2 cellular contexts compared by ENCODE assay signal in the genomic region with DNA sequence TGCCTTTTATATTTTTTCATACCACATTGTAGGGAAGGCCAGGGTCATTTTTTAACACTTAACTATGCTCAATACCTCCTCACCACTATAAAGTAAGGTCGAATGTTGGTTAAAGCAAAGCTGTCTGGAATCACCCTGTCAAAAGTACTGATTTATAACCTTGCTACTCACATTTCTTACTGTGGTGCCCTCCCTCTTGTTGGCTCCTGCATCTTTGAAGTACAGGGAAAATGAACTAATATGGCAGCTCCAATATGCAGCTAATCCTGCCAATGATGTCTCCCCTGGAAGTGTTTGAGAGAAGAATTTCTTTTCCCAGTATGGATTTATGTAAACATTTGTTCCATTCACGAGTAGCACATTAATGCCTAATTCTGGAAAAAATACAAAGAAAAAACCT.
TF ChIP-seq lines count a peak whose summit lies in the region.

No MANE protein-coding gene starts in this region.

TF ChIP-seq in A549, 52 proteins besides CTCF, POLR2A, EP300 and RAD21 (continued from another document):
- no peak for TF ChIP-seq CHD4 (IDR thresholded peaks at IDR 0.05; ENCODE audit: borderline replicate concordance)
- TF ChIP-seq KDM5A (IDR thresholded peaks at IDR 0.05) = no peak

TF ChIP-seq in WTC11, 78 proteins besides CTCF, POLR2A, EP300 and RAD21 (continued from another document):
- TF ChIP-seq, protein P1, sequence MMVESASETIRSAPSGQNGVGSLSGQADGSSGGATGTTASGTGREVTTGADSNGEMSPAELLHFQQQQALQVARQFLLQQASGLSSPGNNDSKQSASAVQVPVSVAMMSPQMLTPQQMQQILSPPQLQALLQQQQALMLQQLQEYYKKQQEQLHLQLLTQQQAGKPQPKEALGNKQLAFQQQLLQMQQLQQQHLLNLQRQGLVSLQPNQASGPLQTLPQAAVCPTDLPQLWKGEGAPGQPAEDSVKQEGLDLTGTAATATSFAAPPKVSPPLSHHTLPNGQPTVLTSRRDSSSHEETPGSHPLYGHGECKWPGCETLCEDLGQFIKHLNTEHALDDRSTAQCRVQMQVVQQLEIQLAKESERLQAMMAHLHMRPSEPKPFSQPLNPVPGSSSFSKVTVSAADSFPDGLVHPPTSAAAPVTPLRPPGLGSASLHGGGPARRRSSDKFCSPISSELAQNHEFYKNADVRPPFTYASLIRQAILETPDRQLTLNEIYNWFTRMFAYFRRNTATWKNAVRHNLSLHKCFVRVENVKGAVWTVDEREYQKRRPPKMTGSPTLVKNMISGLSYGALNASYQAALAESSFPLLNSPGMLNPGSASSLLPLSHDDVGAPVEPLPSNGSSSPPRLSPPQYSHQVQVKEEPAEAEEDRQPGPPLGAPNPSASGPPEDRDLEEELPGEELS (CRISPR knock-in tag; IDR thresholded peaks at IDR 0.05) = no peak
- TF ChIP-seq ZNF396 (CRISPR knock-in tag; IDR thresholded peaks at IDR 0.05; ENCODE audit: borderline replicate concordance) (no peak), FOXJ3 (CRISPR knock-in tag; IDR thresholded peaks at IDR 0.05; ENCODE audit: borderline replicate concordance) (no peak), KAT7 (CRISPR knock-in tag; IDR thresholded peaks at IDR 0.05; ENCODE audit: borderline replicate concordance) (no peak), TEAD4 (CRISPR knock-in tag; IDR thresholded peaks at IDR 0.05) (no peak), GABPB1 (CRISPR knock-in tag; IDR thresholded peaks at IDR 0.05) (no peak)
- TF ChIP-seq, protein P2, sequence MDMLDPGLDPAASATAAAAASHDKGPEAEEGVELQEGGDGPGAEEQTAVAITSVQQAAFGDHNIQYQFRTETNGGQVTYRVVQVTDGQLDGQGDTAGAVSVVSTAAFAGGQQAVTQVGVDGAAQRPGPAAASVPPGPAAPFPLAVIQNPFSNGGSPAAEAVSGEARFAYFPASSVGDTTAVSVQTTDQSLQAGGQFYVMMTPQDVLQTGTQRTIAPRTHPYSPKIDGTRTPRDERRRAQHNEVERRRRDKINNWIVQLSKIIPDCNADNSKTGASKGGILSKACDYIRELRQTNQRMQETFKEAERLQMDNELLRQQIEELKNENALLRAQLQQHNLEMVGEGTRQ (CRISPR knock-in tag; IDR thresholded peaks at IDR 0.05) = no peak
